ENCODE assay signal across 1 cellular context in the genomic region with DNA sequence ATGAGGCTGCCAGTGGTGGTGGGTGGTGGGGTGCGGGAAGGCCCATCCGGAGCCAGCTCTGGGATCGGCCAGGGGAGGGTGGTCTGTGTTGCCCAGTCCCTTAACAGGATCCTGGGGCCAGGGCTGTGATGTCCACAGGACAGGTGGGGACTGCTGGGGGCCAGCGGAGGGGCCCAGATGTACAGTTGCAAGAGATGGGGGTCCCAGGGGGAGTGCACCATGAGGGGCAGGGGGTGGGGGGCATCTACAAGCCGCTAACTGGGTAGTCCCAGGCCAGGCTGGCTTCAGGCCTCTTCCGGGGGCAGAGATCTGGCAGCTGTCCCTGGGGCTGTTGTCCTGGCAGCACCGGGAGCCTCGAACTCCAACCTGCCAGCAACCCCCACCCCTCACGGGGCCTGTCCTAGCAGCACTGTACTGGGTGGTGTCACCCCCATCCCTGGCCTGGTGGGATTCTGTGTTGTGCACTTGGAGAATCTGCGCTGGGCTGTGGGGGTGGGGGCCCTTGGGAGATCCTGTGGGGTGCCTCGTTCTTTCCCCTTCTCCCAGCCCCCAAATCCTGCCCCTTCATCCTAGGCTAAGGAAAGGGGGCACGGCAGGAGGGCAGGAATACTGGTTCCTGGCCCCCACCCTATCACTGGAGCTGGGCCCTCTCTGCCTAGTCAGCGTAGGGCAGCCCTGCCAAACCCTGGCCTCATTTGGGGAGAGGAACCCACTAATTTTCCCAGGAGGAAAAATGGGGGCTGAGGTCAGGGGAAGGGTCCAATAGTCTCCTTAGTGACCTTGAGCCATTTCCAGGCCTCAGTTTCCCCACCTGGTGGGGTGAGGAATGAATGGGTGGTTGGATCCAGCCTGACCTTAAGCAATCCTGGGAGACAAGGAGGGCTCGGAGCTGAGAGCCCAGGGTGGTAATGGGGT.
TF ChIP-seq lines count a peak whose summit lies in the region.

No MANE protein-coding gene starts in this region.

TF ChIP-seq in neural cell, 6 proteins besides CTCF, POLR2A, EP300 and RAD21 (continued from another document):
- TF ChIP-seq MXI1 (conservative IDR thresholded peaks at IDR 0.05; ENCODE audit: poor library complexity, severe bottlenecking) (no peak), TAF1 (IDR thresholded peaks at IDR 0.05; ENCODE audit: low read depth) (no peak), EZH2 (IDR thresholded peaks at IDR 0.05; ENCODE audit: borderline replicate concordance, insufficient read depth, low read length, poor library complexity, severe bottlenecking) (no peak)
